In the genomic region with DNA sequence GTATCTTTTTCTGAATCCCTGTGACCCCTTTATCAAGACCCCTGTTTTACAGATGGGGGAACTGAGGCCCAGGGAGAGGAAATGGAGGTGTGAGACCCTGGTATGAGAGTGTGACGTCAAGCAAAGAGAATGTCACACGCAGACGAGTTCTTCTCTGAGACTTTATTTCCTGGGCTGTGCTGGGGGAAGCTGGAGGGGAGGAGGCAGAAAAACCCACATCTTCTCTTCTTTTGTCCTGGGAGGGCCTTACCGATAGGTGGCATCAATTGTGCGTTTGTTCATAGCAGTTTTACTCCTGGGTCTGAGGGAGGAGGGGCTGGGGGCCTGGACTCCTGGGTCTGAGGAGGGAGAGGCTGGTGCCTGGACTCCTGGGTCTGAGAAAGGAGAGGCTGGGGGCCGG, we compare ENCODE assay signal across 11 cellular contexts. TPM values are rescaled to one million over a fixed set of nuclear protein-coding genes. Genes with fewer than 3 reads are reported as not detected.
DNase-seq lines count a peak whose midpoint lies in the region; ATAC-seq and TF ChIP-seq lines count a peak whose summit lies in the region.
"Had no signal": no experiment of that assay in that cellular context is flagged by ENCODE, and none has a peak within 500 bp of the region (broad histone marks: within the 10 kb centered on the region; RNA-seq: fewer than 3 reads in every experiment).

No MANE protein-coding gene starts in this region.

- H3K27me3 Mint-ChIP-seq in stimulated activated naive B cell treated with anti-CD40 and anti-IgM and Interleukin-4, amounts not matched to agents 10 μg/mL and 1 μg/mL and 100 μg/mL, for 72 hours, result peaks cover 51 to 56% of the 10 kb centered on the region in 2 donors

- H3K18ac ChIP-seq in IMR-90 (ENCODE audit: low read depth, low read length), result no peak overlapping the region

- DNase-seq in SK-N-SH (no peak), IMR-90 (no peak), astrocyte of the cerebellum (ENCODE audit: low read depth) (no peak), mesenteric fat pad (ENCODE audit: low spot score) (no peak), NCI-H510A (lab: John Stamatoyannopoulos, UW) (no peak)
- no peak for DNase-seq in stimulated activated naive B cell treated with anti-CD40 and anti-IgM and Interleukin-4, amounts not matched to agents 10 μg/mL and 1 μg/mL and 100 μg/mL, for 72 hours
- no peak for DNase-seq in effector CD4-positive, alpha-beta T cell
- DNase-seq: activated naive CD4-positive, alpha-beta T cell treated with anti-CD3 and anti-CD28 coated beads, Interleukin-2, amount 10 ng/mL, durations not matched to agents 7 days and 5 days; uterus had no signal

- dilution Hi-C loops in IMR-90 (cut with HindIII; ENCODE audit: low sequenced_read_pairs, unreplicated experiment), result no loop called here

- H2BK120ac ChIP-seq in IMR-90 (ENCODE audit: low read depth, low read length), result no peak overlapping the region

- H3K4me3 Mint-ChIP-seq in stimulated activated naive B cell treated with anti-CD40 and anti-IgM and Interleukin-4, amounts not matched to agents 10 μg/mL and 1 μg/mL and 100 μg/mL, for 72 hours, result no peak overlapping the region
- H3K4me3 Mint-ChIP-seq: activated naive CD4-positive, alpha-beta T cell treated with anti-CD3 and anti-CD28 coated beads, Interleukin-2, amount 10 ng/mL, durations not matched to agents 7 days and 5 days had no signal

- no peak overlapping the region for H4K91ac ChIP-seq in IMR-90 (ENCODE audit: insufficient read depth, low read depth, low read length)

- H3K4me3 ChIP-seq in SK-N-SH (ENCODE audit: low read depth in 2 of 2, low read length in 1 of 2) (no peak overlapping the region), IMR-90 (ENCODE audit: insufficient read depth, low read depth, low read length) (no peak overlapping the region), astrocyte of the cerebellum (ENCODE audit: low read depth, low read length) (no peak overlapping the region)
- H3K4me3 ChIP-seq: uterus had no signal

- H4K5ac ChIP-seq in IMR-90 (ENCODE audit: low read depth, low read length), result no peak overlapping the region

- no peaks in the 10 kb centered on the region for H3K79me1 ChIP-seq in IMR-90 (ENCODE audit: low read depth in 1 of 2, low read length in 2 of 2)

- H2BK5ac ChIP-seq in IMR-90 (ENCODE audit: low read depth, low read length, poor library complexity, severe bottlenecking), result no peak overlapping the region

- CTCF ChIA-PET in SK-N-SH (lab: Yijun Ruan, JAX) (interaction anchor here (0.6 kb wide), 1 partner anchor 25 kb away, joined by 3 read pairs; no protein-coding TSS in a partner anchor), IMR-90 (lab: Yijun Ruan, JAX) (no interaction called here)

- H3K9me3 ChIP-seq in SK-N-SH (no peaks in the 10 kb centered on the region), IMR-90 (ENCODE audit: control insufficient read depth, insufficient read depth, low read length) (no peaks in the 10 kb centered on the region)

- TF ChIP-seq RAD21 in SK-N-SH (IDR thresholded peaks at IDR 0.05; ENCODE audit: low read length), result peak; percentile 22; the same call in 1 of the 2 replicates
- no peak for TF ChIP-seq RAD21 in IMR-90 (IDR thresholded peaks at IDR 0.05; ENCODE audit: low read length)

- no peak overlapping the region for H3K23ac ChIP-seq in IMR-90 (ENCODE audit: low read depth, low read length)

- H3K4me1 ChIP-seq in SK-N-SH (ENCODE audit: control insufficient read depth in 1 of 2, insufficient read depth in 2 of 2, low read depth in 1 of 2, low read length in 1 of 2), result peaks cover 0 to 7% of the 10 kb centered on the region in 2 experiments; a peak in 1 of 4 replicates
- H3K4me1 ChIP-seq in IMR-90 (ENCODE audit: control insufficient read depth, insufficient read depth, low read length), result no peaks in the 10 kb centered on the region
- H3K4me1 ChIP-seq: parathyroid adenoma had no signal

- no peak overlapping the region for H2BK15ac ChIP-seq in IMR-90 (ENCODE audit: low read depth, low read length)

- no peak overlapping the region for H4K8ac ChIP-seq in IMR-90 (ENCODE audit: low read depth in 2 of 2, low read length in 2 of 2)

- ATAC-seq in SK-N-SH treated with all-trans-retinoic acid at 6 μM for 48 hours (no peak), IMR-90 (ENCODE audit: low read depth) (no peak)
- ATAC-seq in stimulated activated naive B cell treated with anti-CD40 and anti-IgM and Interleukin-4, amounts not matched to agents 10 μg/mL and 1 μg/mL and 100 μg/mL, for 72 hours (replicated peaks), result peak in 1 of 2 donors; percentile 24

- no peak overlapping the region for H3K14ac ChIP-seq in IMR-90 (replicated peaks; ENCODE audit: low read depth, low read length)

- no peak for TF ChIP-seq EP300 in SK-N-SH (IDR thresholded peaks at IDR 0.05; ENCODE audit: borderline replicate concordance in 1 of 2, low read depth in 1 of 2, low read length in 1 of 2)

- 0% methylated on average over 6 of the region's 6 CpGs for WGBS in SK-N-SH (ENCODE audit: low lambda C conversion rate)
- no CpG with 5 or more reads among the region's 6 CpGs for WGBS in IMR-90 (ENCODE audit: extremely low coverage in 2 of 2, insufficient read length in 1 of 2), 2 experiments

- H3K27ac ChIP-seq in SK-N-SH (ENCODE audit: low read depth in 2 of 2, low read length in 1 of 2) (no peak overlapping the region), IMR-90 (ENCODE audit: insufficient read depth, low read length) (no peak overlapping the region)
- H3K27ac ChIP-seq: parathyroid adenoma, uterus had no signal

- peaks cover 2 to 6% of the 10 kb centered on the region in 2 donors for H3K9me3 Mint-ChIP-seq in stimulated activated naive B cell treated with anti-CD40 and anti-IgM and Interleukin-4, amounts not matched to agents 10 μg/mL and 1 μg/mL and 100 μg/mL, for 72 hours

- no peaks in the 10 kb centered on the region for H3K9me1 ChIP-seq in IMR-90 (ENCODE audit: insufficient read depth, low read length)

- H3K4me1 Mint-ChIP-seq in stimulated activated naive B cell treated with anti-CD40 and anti-IgM and Interleukin-4, amounts not matched to agents 10 μg/mL and 1 μg/mL and 100 μg/mL, for 72 hours, result peaks cover 12 to 21% of the 10 kb centered on the region in 2 donors

- peaks cover under 1 to 4% of the 10 kb centered on the region in 2 donors for H3K36me3 Mint-ChIP-seq in stimulated activated naive B cell treated with anti-CD40 and anti-IgM and Interleukin-4, amounts not matched to agents 10 μg/mL and 1 μg/mL and 100 μg/mL, for 72 hours
- H3K36me3 Mint-ChIP-seq: activated naive CD4-positive, alpha-beta T cell treated with anti-CD3 and anti-CD28 coated beads, Interleukin-2, amount 10 ng/mL, durations not matched to agents 7 days and 5 days had no signal

- no peaks in the 10 kb centered on the region for H3F3A ChIP-seq in SK-N-SH (replicated peaks; ENCODE audit: insufficient read depth)

- no peak overlapping the region for H3K9ac ChIP-seq in SK-N-SH
- no peak overlapping the region for H3K9ac ChIP-seq in IMR-90 (ENCODE audit: low read depth, low read length)
- H3K9ac ChIP-seq: parathyroid adenoma had no signal

- H2AK5ac ChIP-seq in IMR-90 (ENCODE audit: low read depth, low read length), result no peak overlapping the region

- POLR2A ChIA-PET in SK-N-SH (lab: Yijun Ruan, JAX) (no interaction called here), IMR-90 (lab: Charles Lee; ENCODE audit: unreplicated experiment) (no interaction called here)

- H2AFZ ChIP-seq in SK-N-SH (ENCODE audit: low read depth) (no peak overlapping the region), IMR-90 (replicated peaks; ENCODE audit: low read length, poor library complexity) (no peak overlapping the region)
- H2AFZ ChIP-seq: parathyroid adenoma had no signal

- no peaks in the 10 kb centered on the region for H4K20me1 ChIP-seq in SK-N-SH (ENCODE audit: insufficient read depth)
- H4K20me1 ChIP-seq in IMR-90 (ENCODE audit: insufficient read depth, low read length), result no peaks in the 10 kb centered on the region

- no peaks in the 10 kb centered on the region for H3K36me3 ChIP-seq in SK-N-SH (replicated peaks in 1 of 2; ENCODE audit: control insufficient read depth in 1 of 2, insufficient read depth in 2 of 2, low read length in 1 of 2)
- no peaks in the 10 kb centered on the region for H3K36me3 ChIP-seq in IMR-90 (ENCODE audit: control insufficient read depth, insufficient read depth, low read length)
- H3K36me3 ChIP-seq: uterus had no signal

- H3K4ac ChIP-seq in IMR-90 (ENCODE audit: low read depth, low read length), result no peak overlapping the region

- H2AK9ac ChIP-seq in IMR-90 (replicated peaks; ENCODE audit: low read depth, low read length, poor library complexity), result no peak overlapping the region

- in situ Hi-C loops in IMR-90 (cut with MboI; ENCODE audit: low sequenced_read_pairs) (no loop called here), astrocyte of the cerebellum (cut with HindIII; ENCODE audit: low sequenced_read_pairs) (no loop called here)

- no peak overlapping the region for H3K4me2 ChIP-seq in SK-N-SH
- H3K4me2 ChIP-seq in IMR-90 (ENCODE audit: low read depth, low read length), result no peak overlapping the region

- TF ChIP-seq POLR2A in IMR-90 (IDR thresholded peaks at IDR 0.05; ENCODE audit: low read depth, low read length), result no peak

- peak overlapping the region; percentile 73 for H3K27ac Mint-ChIP-seq in stimulated activated naive B cell treated with anti-CD40 and anti-IgM and Interleukin-4, amounts not matched to agents 10 μg/mL and 1 μg/mL and 100 μg/mL, for 72 hours
- H3K27ac Mint-ChIP-seq: activated naive CD4-positive, alpha-beta T cell treated with anti-CD3 and anti-CD28 coated beads, Interleukin-2, amount 10 ng/mL, durations not matched to agents 7 days and 5 days had no signal

- no peak overlapping the region for H2BK20ac ChIP-seq in IMR-90 (ENCODE audit: low read depth, low read length)

- no peaks in the 10 kb centered on the region for H3K9me2 ChIP-seq in SK-N-SH

- TF ChIP-seq CTCF in SK-N-SH (IDR thresholded peaks at IDR 0.05), result peak; percentile 29; the same call in 1 of the 2 replicates
- peak; percentile 17; the same call in 1 of the 2 replicates for TF ChIP-seq CTCF in IMR-90 (conservative IDR thresholded peaks at IDR 0.05; ENCODE audit: low read depth, low read length)
- TF ChIP-seq CTCF in astrocyte of the cerebellum (IDR thresholded peaks at IDR 0.05; ENCODE audit: low read depth, low read length, missing control alignments), result peak; percentile 5

- H3K56ac ChIP-seq in IMR-90 (ENCODE audit: extremely low read depth, insufficient read depth, low read length), result no peak overlapping the region

- H3K27me3 ChIP-seq in SK-N-SH (ENCODE audit: insufficient read depth), result peaks cover 22% of the 10 kb centered on the region; the same call in 1 of the 2 replicates
- H3K27me3 ChIP-seq in IMR-90 (ENCODE audit: control insufficient read depth, insufficient read depth, low read length), result no peaks in the 10 kb centered on the region

- no TSS peak for BruUV-seq in IMR-90 (replicated peaks; lab: Mats Ljungman, UMichigan)

- intact Hi-C loops in IMR-90 (cut with micrococcal nuclease), result no loop called here

- no peaks in the 10 kb centered on the region for H3K79me2 ChIP-seq in SK-N-SH (ENCODE audit: insufficient read depth)
- H3K79me2 ChIP-seq: parathyroid adenoma had no signal

RNA-seq across cellular contexts. Expression of a gene that starts 4.9 kb away (rescaled TPM):
- not detected in 2 replicates for polyA plus RNA-seq in SK-N-SH (2012; rRNA removed)
- not detected in 2 replicates for polyA plus RNA-seq in SK-N-SH (2012; cell fraction: cytosol; rRNA removed)
- polyA plus RNA-seq in SK-N-SH (2012; cell fraction: nucleus; rRNA removed), result not detected in 2 replicates
- not detected in 2 replicates for total RNA-seq in IMR-90 (2012; rRNA removed)
- polyA plus RNA-seq in IMR-90 (2012; rRNA removed), result not detected in 2 replicates
- not detected in 2 replicates for polyA plus RNA-seq in IMR-90 (2012; cell fraction: cytosol; rRNA removed)
- polyA plus RNA-seq in IMR-90 (2012; cell fraction: nucleus; rRNA removed; ENCODE audit: low replicate concordance), result not detected in 2 replicates
- not detected for total RNA-seq in mesenteric fat pad
- total RNA-seq: uterus had no signal

RNA-seq across cellular contexts. Expression of a gene that starts 14.7 kb away (rescaled TPM):
- polyA plus RNA-seq in SK-N-SH (2012; rRNA removed) (not detected in 2 replicates), IMR-90 (2012; rRNA removed) (not detected in 2 replicates)
- polyA plus RNA-seq in SK-N-SH (2012; cell fraction: cytosol; rRNA removed), result not detected in 2 replicates
- polyA plus RNA-seq in SK-N-SH (2012; cell fraction: nucleus; rRNA removed), result not detected in 2 replicates
- total RNA-seq in IMR-90 (2012; rRNA removed) (not detected in 2 replicates), mesenteric fat pad (1.1 TPM)
- polyA plus RNA-seq in IMR-90 (2012; cell fraction: cytosol; rRNA removed), result not detected in 2 replicates
- 0.12 TPM in 1 of 2 replicates, not detected in the other for polyA plus RNA-seq in IMR-90 (2012; cell fraction: nucleus; rRNA removed; ENCODE audit: low replicate concordance)

RNA-seq across cellular contexts. Expression of a gene that starts 16.5 kb away (rescaled TPM):
- not detected in 2 replicates for polyA plus RNA-seq in SK-N-SH (2012; rRNA removed)
- not detected in 2 replicates for polyA plus RNA-seq in SK-N-SH (2012; cell fraction: cytosol; rRNA removed)
- not detected in 2 replicates for polyA plus RNA-seq in SK-N-SH (2012; cell fraction: nucleus; rRNA removed)
- not detected in 2 replicates for total RNA-seq in IMR-90 (2012; rRNA removed)
- polyA plus RNA-seq in IMR-90 (2012; rRNA removed), result not detected in 2 replicates
- not detected in 2 replicates for polyA plus RNA-seq in IMR-90 (2012; cell fraction: cytosol; rRNA removed)
- not detected in 2 replicates for polyA plus RNA-seq in IMR-90 (2012; cell fraction: nucleus; rRNA removed; ENCODE audit: low replicate concordance)
- not detected for total RNA-seq in mesenteric fat pad

RNA-seq across cellular contexts. Expression of a gene that starts 35.0 kb away (rescaled TPM):
- polyA plus RNA-seq in SK-N-SH (2012; rRNA removed), result 0.15 and 0.44 TPM in 2 replicates
- 0.09 and 0.10 TPM in 2 replicates for polyA plus RNA-seq in SK-N-SH (2012; cell fraction: cytosol; rRNA removed)
- 1.1 and 2.4 TPM in 2 replicates for polyA plus RNA-seq in SK-N-SH (2012; cell fraction: nucleus; rRNA removed)
- total RNA-seq in IMR-90 (2012; rRNA removed), result not detected in 2 replicates
- polyA plus RNA-seq in IMR-90 (2012; rRNA removed), result not detected in 2 replicates
- 0.12 TPM in 1 of 2 replicates, not detected in the other for polyA plus RNA-seq in IMR-90 (2012; cell fraction: cytosol; rRNA removed)
- 0.19 TPM in 1 of 2 replicates, not detected in the other for polyA plus RNA-seq in IMR-90 (2012; cell fraction: nucleus; rRNA removed; ENCODE audit: low replicate concordance)
- total RNA-seq in mesenteric fat pad, result not detected

RNA-seq across cellular contexts. Expression of a gene that starts 48.0 kb away (rescaled TPM):
- polyA plus RNA-seq in SK-N-SH (2012; rRNA removed) (not detected in 2 replicates), IMR-90 (2012; rRNA removed) (not detected in 2 replicates)
- polyA plus RNA-seq in SK-N-SH (2012; cell fraction: cytosol; rRNA removed), result not detected in 2 replicates
- not detected in 2 replicates for polyA plus RNA-seq in SK-N-SH (2012; cell fraction: nucleus; rRNA removed)
- total RNA-seq in IMR-90 (2012; rRNA removed) (not detected in 2 replicates), mesenteric fat pad (not detected)
- not detected in 2 replicates for polyA plus RNA-seq in IMR-90 (2012; cell fraction: cytosol; rRNA removed)
- polyA plus RNA-seq in IMR-90 (2012; cell fraction: nucleus; rRNA removed; ENCODE audit: low replicate concordance), result not detected in 2 replicates
- total RNA-seq: uterus had no signal
